Comparison of ENCODE assay signal across 11 cellular contexts in genomic region chr9:76185432-76185831, GRCh38.
"Had no signal": no experiment of that assay in that cellular context is flagged by ENCODE, and none has a peak within 500 bp of the region (broad histone marks: within the 10 kb centered on the region; RNA-seq: fewer than 3 reads in every experiment).

No MANE protein-coding gene starts in this region.

- H2AFZ ChIP-seq: GM23248, GM23338 had no signal

- H3K36me3 ChIP-seq: HAP-1 had no signal

- DNase-seq: GM23248, GOT3, H7, H9, HCEC 1CT, HFFc6 had no signal

- H3K9ac ChIP-seq: GM23248 had no signal

- H3K9me3 ChIP-seq: HAP-1 had no signal

- H3K4me1 ChIP-seq: HAP-1 had no signal

- FAIRE-seq: H1, H54 had no signal

- H3K4me2 ChIP-seq: GM23338 had no signal

- H3K4me3 ChIP-seq: GM23248, GM23338, HAP-1 had no signal

- H3K27ac ChIP-seq: GM23248 had no signal

- ATAC-seq: GM23338, HCT116 had no signal
